Comparison of ENCODE assay signal across 8 cellular contexts in genomic region chr1:50976890-50977574, GRCh38. TPM values are rescaled to one million over a fixed set of nuclear protein-coding genes. Genes with fewer than 3 reads are reported as not detected.
DNase-seq lines count a peak whose midpoint lies in the region; ATAC-seq and TF ChIP-seq lines count a peak whose summit lies in the region.

No MANE protein-coding gene starts in this region.

- peak overlapping the region; percentile 79 for H3K4me3 ChIP-seq in Jurkat, Clone E6-1 (ENCODE audit: low read length)
- H3K4me3 ChIP-seq in SK-N-MC (peak overlapping the region; percentile 88), suprapubic skin (peak overlapping the region; percentile 86)

- DNase-seq in NCI-H2081 (lab: John Stamatoyannopoulos, UW) (peak; percentile 82 to 84), NCI-H2081 treated with DMSO at 0.1 percent for 48 hours (lab: John Stamatoyannopoulos, UW) (no peak), SK-N-MC (ENCODE audit: low read depth, low spot score) (no peak), chondrocyte (ENCODE audit: low spot score) (no peak), left lobe of liver (ENCODE audit: low spot score) (no peak), suprapubic skin (ENCODE audit: low spot score in 2 of 2) (no peak)
- no peak for DNase-seq in Jurkat, Clone E6-1 (ENCODE audit: low read depth, low spot score)

- H3K27ac Mint-ChIP-seq in chondrocyte (ENCODE audit: unreplicated experiment): no peak overlapping the region

- no peaks in the 10 kb centered on the region for H3K9me3 ChIP-seq in SK-N-MC (ENCODE audit: low read depth, low read length)
- H3K9me3 ChIP-seq in suprapubic skin: no peaks in the 10 kb centered on the region

- H3K27ac ChIP-seq in SK-N-MC (peak overlapping the region; percentile 97), suprapubic skin (peak overlapping the region; percentile 91)

- peak overlapping the region; percentile 77 for H3K4me3 Mint-ChIP-seq in chondrocyte (ENCODE audit: unreplicated experiment)

- H3K4me1 Mint-ChIP-seq in chondrocyte (ENCODE audit: low read depth): peaks cover 12% of the 10 kb centered on the region

- TF ChIP-seq POLR2A in suprapubic skin (IDR thresholded peaks at IDR 0.05): no peak

- H3K36me3 ChIP-seq in SK-N-MC (ENCODE audit: insufficient read depth, low read length) (peaks cover 15% of the 10 kb centered on the region), suprapubic skin (no peaks in the 10 kb centered on the region)

- no peak for TF ChIP-seq EP300 in suprapubic skin (IDR thresholded peaks at IDR 0.05)

- H3K27me3 Mint-ChIP-seq in chondrocyte (ENCODE audit: low read depth): peaks cover 38% of the 10 kb centered on the region

- H3K27me3 ChIP-seq in suprapubic skin: no peaks in the 10 kb centered on the region

- no peak for TF ChIP-seq CTCF in chondrocyte (IDR thresholded peaks at IDR 0.05)
- TF ChIP-seq CTCF in suprapubic skin (IDR thresholded peaks at IDR 0.05): no peak

- H3K9me3 Mint-ChIP-seq in chondrocyte (ENCODE audit: low read depth): no peaks in the 10 kb centered on the region

- peaks cover 1% of the 10 kb centered on the region for H3K36me3 Mint-ChIP-seq in chondrocyte (ENCODE audit: low read depth)

- WGBS in suprapubic skin: 6% methylated on average over 26 of the region's 26 CpGs

- ATAC-seq in GM21723 (IDR thresholded peaks at IDR 0.05; ENCODE audit: unreplicated experiment) (peak; percentile 70), left lobe of liver (peak; percentile 57)

- peak overlapping the region; percentile 98 for H3K9ac ChIP-seq in SK-N-MC (ENCODE audit: insufficient read length)

- H3K4me1 ChIP-seq in suprapubic skin: peaks cover 35% of the 10 kb centered on the region

RNA-seq across cellular contexts. Expression of gene CDKN2C, which starts 7.0 kb away (rescaled TPM):
- 94.3 TPM for polyA plus RNA-seq in Jurkat, Clone E6-1 (2012; ENCODE audit: insufficient read depth, insufficient read length)
- total RNA-seq in chondrocyte (5.2 to 5.7 TPM (median 5.4 TPM) in 3 replicates), left lobe of liver (2.2 TPM), suprapubic skin (10 to 100 TPM in 3 of 4 donors, 1 to 10 TPM in 1; 9.9 to 13.0 (median 11.1) TPM)

RNA-seq across cellular contexts. Expression of gene FAF1, which starts 17.0 kb away (rescaled TPM):
- 135 TPM for polyA plus RNA-seq in Jurkat, Clone E6-1 (2012; ENCODE audit: insufficient read depth, insufficient read length)
- 35.1 to 40.9 TPM (median 38.7 TPM) in 3 replicates for total RNA-seq in chondrocyte
- 22.3 TPM for total RNA-seq in left lobe of liver
- total RNA-seq in suprapubic skin: 10 to 100 TPM; 35.1 to 61.6 (median 45.4) TPM

Comparison
In these comparisons a context has a peak if more than half of its experiments do, and no peak if none do; other contexts are left out.
1. DNase-seq: peak in NCI-H2081 (2 of 2); none in NCI-H2081 treated with DMSO at 0.1 percent for 48 hours (single experiment), Jurkat, Clone E6-1 (single experiment), SK-N-MC (single experiment), chondrocyte (single experiment), left lobe of liver (single experiment) and suprapubic skin (0 of 2).
2. Peak in every context shown above with its lines, with median percentiles within 50 percentile points of each other: H3K4me3 ChIP-seq.